In the genomic region with DNA sequence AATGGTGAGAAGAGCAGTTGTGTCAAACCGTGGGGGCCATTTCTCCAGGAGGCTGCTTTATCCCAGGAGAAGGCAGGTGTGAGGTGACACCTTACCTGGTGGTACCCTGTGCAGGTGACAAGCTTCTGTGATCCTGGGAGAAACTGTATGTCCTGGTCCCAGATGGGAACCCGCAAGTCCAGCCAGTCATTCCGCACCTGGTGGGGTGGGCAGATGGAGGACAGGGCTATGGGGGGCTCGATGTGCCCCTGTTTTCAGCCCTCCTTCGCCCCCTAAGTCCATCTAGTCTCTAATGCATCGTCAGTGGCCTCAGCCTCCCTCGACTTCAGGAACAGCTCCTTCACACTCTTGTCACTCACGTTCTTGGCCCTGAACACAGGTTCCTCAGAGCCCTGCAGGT, we compare ENCODE assay signal across 19 cellular contexts. TPM values are rescaled to one million over a fixed set of nuclear protein-coding genes. Genes with fewer than 3 reads are reported as not detected.
DNase-seq lines count a peak whose midpoint lies in the region; ATAC-seq, FAIRE-seq and TF ChIP-seq lines count a peak whose summit lies in the region.
"Had no signal": no experiment of that assay in that cellular context is flagged by ENCODE, and none has a peak within 500 bp of the region (broad histone marks: within the 10 kb centered on the region; RNA-seq: fewer than 3 reads in every experiment).

No MANE protein-coding gene starts in this region.

- no peak overlapping the region for H3K9ac ChIP-seq in HepG2 (ENCODE audit: insufficient read depth, low read depth, low read length)

- no peak for TF ChIP-seq RAD21 in HepG2 (CRISPR knock-in tag; IDR thresholded peaks at IDR 0.05)

- TF ChIP-seq CTCF in HepG2 (CRISPR knock-in tag; IDR thresholded peaks at IDR 0.05), result no peak
- TF ChIP-seq CTCF in right lobe of liver (IDR thresholded peaks at IDR 0.05), result no peak

- WGBS in HepG2 (ENCODE audit: low lambda C conversion rate), result 94% methylated on average over 5 of the region's 8 CpGs
- WGBS in right lobe of liver (ENCODE audit: insufficient coverage, low coverage, low lambda C conversion rate, missing lambda C conversion rate), result 33% methylated on average over 1 of the region's 8 CpGs

- H2AFZ ChIP-seq in HepG2 (ENCODE audit: low read length), result no peak overlapping the region

- no peaks in the 10 kb centered on the region for H4K20me1 ChIP-seq in HepG2 (ENCODE audit: insufficient read depth, low read length)

- TF ChIP-seq EP300 in HepG2 (IDR thresholded peaks at IDR 0.05; ENCODE audit: low read depth in 2 of 2, low read length in 2 of 2) (no peak), HepG2 (CRISPR knock-in tag; IDR thresholded peaks at IDR 0.05; ENCODE audit: borderline replicate concordance) (no peak)

- in situ Hi-C loops in HepG2 (cut with HindIII; ENCODE audit: extremely low pct_ligation_motif_present, low pct_unique_long_range_greater_than_20kb), result no loop called here

- no peak overlapping the region for H3K4me2 ChIP-seq in HepG2 (ENCODE audit: low read depth, low read length)

- intact Hi-C loops in HepG2 (cut with micrococcal nuclease; ENCODE audit: unreplicated experiment) (no loop called here), right lobe of liver (cut with DNase I) (no loop called here)
- intact Hi-C loops in naive thymus-derived CD4-positive, alpha-beta T cell (cut with micrococcal nuclease), result no loop called here

- H3K36me3 Mint-ChIP-seq in T-helper 17 cell (ENCODE audit: low read depth), result peaks cover 7% of the 10 kb centered on the region
- H3K36me3 Mint-ChIP-seq in naive thymus-derived CD4-positive, alpha-beta T cell, result peaks cover 10 to 23% (median 10%) of the 10 kb centered on the region in 5 donors

- H3K27ac Mint-ChIP-seq in T-helper 17 cell, result peak overlapping the region; percentile 63
- peak overlapping the region in 6 of 9 donors; percentile 28 to 64 (median 46) for H3K27ac Mint-ChIP-seq in naive thymus-derived CD4-positive, alpha-beta T cell

- peaks cover 43% of the 10 kb centered on the region for H3K79me2 ChIP-seq in HepG2 (ENCODE audit: insufficient read depth, low read length)

- no peaks in the 10 kb centered on the region for H3K27me3 Mint-ChIP-seq in T-helper 17 cell
- peaks cover 0 to 6% (median 0%) of the 10 kb centered on the region in 5 donors for H3K27me3 Mint-ChIP-seq in naive thymus-derived CD4-positive, alpha-beta T cell

- BruUV-seq in HepG2 (replicated peaks; lab: Mats Ljungman, UMichigan), result no TSS peak

- H3K27me3 ChIP-seq in HepG2 (ENCODE audit: control insufficient read depth in 1 of 2, insufficient read depth in 2 of 2, low read length in 2 of 2), result no peaks in the 10 kb centered on the region; a peak in 1 of 5 replicates
- no peaks in the 10 kb centered on the region for H3K27me3 ChIP-seq in right lobe of liver
- no peaks in the 10 kb centered on the region for H3K27me3 ChIP-seq in naive thymus-derived CD4-positive, alpha-beta T cell (ENCODE audit: control insufficient read depth in 2 of 2, insufficient read depth in 2 of 2, low read length in 2 of 2)
- H3K27me3 ChIP-seq: SJCRH30 had no signal

- peaks cover 19 to 37% of the 10 kb centered on the region in 2 experiments for H3K36me3 ChIP-seq in HepG2 (replicated peaks in 1 of 2; ENCODE audit: control insufficient read depth in 1 of 2, insufficient read depth in 2 of 2, low read length in 2 of 2)
- H3K36me3 ChIP-seq in right lobe of liver, result peaks cover 0 to 24% (median 7%) of the 10 kb centered on the region in 4 donors
- H3K36me3 ChIP-seq in naive thymus-derived CD4-positive, alpha-beta T cell (ENCODE audit: control insufficient read depth in 2 of 3, insufficient read depth in 3 of 3, low read length in 3 of 3), result peaks cover 0 to 48% (median 10%) of the 10 kb centered on the region in 3 experiments

- no peak for FAIRE-seq in HepG2 (lab: Jason Lieb, UNC)
- FAIRE-seq: D721Med, G401.6 had no signal

- CTCF ChIA-PET in HepG2 (lab: Yijun Ruan, JAX; ENCODE audit: low intra/inter-chr PET ratio, low total read pairs), result no interaction called here
- CTCF ChIA-PET in naive thymus-derived CD4-positive, alpha-beta T cell (lab: Charles Lee), result no interaction called here

- DNase-seq in HepG2 (ENCODE audit: low spot score) (no peak), right lobe of liver (no peak), T-helper 17 cell (no peak), NCI-H345 treated with DMSO at 0.1 percent for 48 hours (lab: John Stamatoyannopoulos, UW; ENCODE audit: unreplicated experiment) (no peak), Ammon's horn (ENCODE audit: low spot score) (no peak)
- DNase-seq in naive thymus-derived CD4-positive, alpha-beta T cell, result no peak
- DNase-seq: CD8-positive, alpha-beta T cell; DMS79 treated with DMSO at 0.1 percent for 48 hours; HCEC 1CT; KBM-7; NCI-H1417; NCI-H187 treated with DMSO at 0.1 percent for 48 hours; NCI-H345; PC-3; SJCRH30 had no signal

- H3K4me3 ChIP-seq in HepG2 (replicated peaks in 1 of 3; ENCODE audit: insufficient read depth in 1 of 3, low read depth in 2 of 3, low read length in 3 of 3) (no peak overlapping the region), right lobe of liver (no peak overlapping the region)
- H3K4me3 ChIP-seq in naive thymus-derived CD4-positive, alpha-beta T cell (ENCODE audit: low read length), result no peak overlapping the region
- H3K4me3 ChIP-seq: SJCRH30 had no signal

- H3K9me3 ChIP-seq in HepG2 (ENCODE audit: low read length), result no peaks in the 10 kb centered on the region
- H3K9me3 ChIP-seq in right lobe of liver, result no peaks in the 10 kb centered on the region
- H3K9me3 ChIP-seq in T-helper 17 cell (ENCODE audit: control insufficient read depth, low read length, poor library complexity, severe bottlenecking), result no peaks in the 10 kb centered on the region
- no peaks in the 10 kb centered on the region for H3K9me3 ChIP-seq in naive thymus-derived CD4-positive, alpha-beta T cell (ENCODE audit: control insufficient read depth in 2 of 3, low read length in 3 of 3)
- H3K9me3 ChIP-seq: SJCRH30 had no signal

- H3K4me3 Mint-ChIP-seq in T-helper 17 cell, result no peak overlapping the region
- H3K4me3 Mint-ChIP-seq in naive thymus-derived CD4-positive, alpha-beta T cell, result peak overlapping the region in 1 of 10 donors; percentile 19
- H3K4me3 Mint-ChIP-seq: CD8-positive, alpha-beta T cell had no signal

- H3K9me3 Mint-ChIP-seq in naive thymus-derived CD4-positive, alpha-beta T cell, result no peaks in the 10 kb centered on the region
- H3K9me3 Mint-ChIP-seq: CD8-positive, alpha-beta T cell had no signal

- ATAC-seq in HepG2 (no peak), right lobe of liver (no peak), T-helper 17 cell (no peak), HG02571 (IDR thresholded peaks at IDR 0.05; ENCODE audit: unreplicated experiment) (no peak), HG03196 (IDR thresholded peaks at IDR 0.05; ENCODE audit: unreplicated experiment) (no peak)
- no peak for ATAC-seq in naive thymus-derived CD4-positive, alpha-beta T cell
- ATAC-seq: CD8-positive, alpha-beta T cell; PC-3 had no signal

- peaks cover 42% of the 10 kb centered on the region for H3K4me1 Mint-ChIP-seq in T-helper 17 cell
- H3K4me1 Mint-ChIP-seq in naive thymus-derived CD4-positive, alpha-beta T cell, result peaks cover 23 to 55% (median 49%) of the 10 kb centered on the region in 7 donors

- TF ChIP-seq POLR2A in HepG2 (IDR thresholded peaks at IDR 0.05; ENCODE audit: insufficient read depth in 1 of 2, low read depth in 2 of 2, low read length in 2 of 2), result no peak
- no peak for TF ChIP-seq POLR2A in right lobe of liver (IDR thresholded peaks at IDR 0.05)

- no peak overlapping the region for H3K27ac ChIP-seq in HepG2 (ENCODE audit: extremely low read length, insufficient read depth, low read length)
- no peak overlapping the region for H3K27ac ChIP-seq in right lobe of liver
- H3K27ac ChIP-seq in naive thymus-derived CD4-positive, alpha-beta T cell (ENCODE audit: low read depth, low read length), result no peak overlapping the region
- H3K27ac ChIP-seq: SJCRH30 had no signal

- H3K4me1 ChIP-seq in HepG2 (ENCODE audit: insufficient read depth, low read length) (peaks cover 33% of the 10 kb centered on the region), right lobe of liver (peaks cover 0 to 28% (median 7%) of the 10 kb centered on the region in 4 donors)
- H3K4me1 ChIP-seq in naive thymus-derived CD4-positive, alpha-beta T cell (ENCODE audit: control insufficient read depth in 2 of 2, insufficient read depth in 2 of 2, low read length in 2 of 2), result peaks cover 14 to 28% of the 10 kb centered on the region in 2 donors
- H3K4me1 ChIP-seq: SJCRH30 had no signal

- POLR2A ChIA-PET in HepG2 (lab: Yijun Ruan, JAX), result no interaction called here
- POLR2A ChIA-PET in naive thymus-derived CD4-positive, alpha-beta T cell (lab: Charles Lee), result interaction anchor here (0.8 to 7.5 kb wide), 2 partner anchors 18 to 38 kb away, joined by 3 to 122 read pairs; no protein-coding TSS in a partner anchor

RNA-seq across cellular contexts. Expression of a gene that starts 2.7 kb away (rescaled TPM):
- not detected in 2 replicates for total RNA-seq in HepG2 (2016; rRNA removed; fragmentation: Illumina TruSeq; extraction: Trizol)
- not detected in 2 replicates for total RNA-seq in HepG2 (2016; cell fraction: cytosol; rRNA removed; fragmentation: Illumina TruSeq; extraction: Trizol; ENCODE audit: low read depth)
- not detected in 2 replicates for total RNA-seq in HepG2 (2016; cell fraction: insoluble cytoplasmic fraction; rRNA removed; fragmentation: Illumina TruSeq; extraction: Trizol)
- not detected in 2 replicates for total RNA-seq in HepG2 (2016; cell fraction: membrane; rRNA removed; fragmentation: Illumina TruSeq; extraction: Trizol)
- not detected in 2 replicates for total RNA-seq in HepG2 (2016; cell fraction: nucleus; rRNA removed; fragmentation: Illumina TruSeq; extraction: Trizol)
- not detected in 2 replicates for polyA plus RNA-seq in HepG2 (2011; rRNA removed)
- not detected in 2 replicates for polyA plus RNA-seq in HepG2 (2011; cell fraction: cytosol; rRNA removed)
- polyA plus RNA-seq in HepG2 (2011; cell fraction: nucleus; rRNA removed), result not detected in 2 replicates
- 0.55 TPM in 1 of 2 replicates, not detected in the other for polyA plus RNA-seq in HepG2 (2012)
- polyA plus RNA-seq in HepG2 (2016; cell fraction: cytosol; fragmentation: Illumina TruSeq; extraction: Trizol; ENCODE audit: low read depth), result not detected in 2 replicates
- not detected in 2 replicates for polyA plus RNA-seq in HepG2 (2016; cell fraction: insoluble cytoplasmic fraction; fragmentation: Illumina TruSeq; extraction: Trizol; ENCODE audit: low read depth)
- not detected in 2 replicates for polyA plus RNA-seq in HepG2 (2016; cell fraction: membrane; fragmentation: Illumina TruSeq; extraction: Trizol; ENCODE audit: low read depth)
- polyA plus RNA-seq in HepG2 (2016; cell fraction: nucleus; fragmentation: Illumina TruSeq; extraction: Trizol; ENCODE audit: insufficient read depth, low read depth), result not detected in 2 replicates
- not detected in 2 replicates for polyA minus RNA-seq in HepG2 (2011; rRNA and poly(A)+ RNA removed; ENCODE audit: low replicate concordance)
- polyA minus RNA-seq in HepG2 (2011; cell fraction: cytosol; rRNA and poly(A)+ RNA removed), result not detected in 2 replicates
- polyA minus RNA-seq in HepG2 (2011; cell fraction: nucleus; rRNA and poly(A)+ RNA removed), result not detected in 2 replicates
- not detected for total RNA-seq in right lobe of liver
- not detected for total RNA-seq in T-helper 17 cell
- total RNA-seq in naive thymus-derived CD4-positive, alpha-beta T cell, result under 1 TPM in 1 of 5 experiments, not detected in 4; 0.89 TPM
- 1 to 10 TPM; 1.6 to 2.1 TPM for polyA plus RNA-seq in naive thymus-derived CD4-positive, alpha-beta T cell
- total RNA-seq: CD8-positive, alpha-beta T cell; PC-3; SJCRH30 had no signal

RNA-seq across cellular contexts. Expression of a gene that starts 3.5 kb away (rescaled TPM):
- 26.9 and 29.2 TPM in 2 replicates for total RNA-seq in HepG2 (2016; rRNA removed; fragmentation: Illumina TruSeq; extraction: Trizol)
- 11.5 and 13.1 TPM in 2 replicates for total RNA-seq in HepG2 (2016; cell fraction: cytosol; rRNA removed; fragmentation: Illumina TruSeq; extraction: Trizol; ENCODE audit: low read depth)
- total RNA-seq in HepG2 (2016; cell fraction: insoluble cytoplasmic fraction; rRNA removed; fragmentation: Illumina TruSeq; extraction: Trizol), result 28.7 and 31.4 TPM in 2 replicates
- total RNA-seq in HepG2 (2016; cell fraction: membrane; rRNA removed; fragmentation: Illumina TruSeq; extraction: Trizol), result 21.4 and 25.5 TPM in 2 replicates
- total RNA-seq in HepG2 (2016; cell fraction: nucleus; rRNA removed; fragmentation: Illumina TruSeq; extraction: Trizol), result 19.8 and 21.0 TPM in 2 replicates
- polyA plus RNA-seq in HepG2 (2011; rRNA removed), result 30.0 and 36.6 TPM in 2 replicates
- polyA plus RNA-seq in HepG2 (2011; cell fraction: cytosol; rRNA removed), result 40.4 and 44.3 TPM in 2 replicates
- polyA plus RNA-seq in HepG2 (2011; cell fraction: nucleus; rRNA removed), result 58.1 and 64.7 TPM in 2 replicates
- polyA plus RNA-seq in HepG2 (2012), result 34.4 and 38.4 TPM in 2 replicates
- polyA plus RNA-seq in HepG2 (2016; cell fraction: cytosol; fragmentation: Illumina TruSeq; extraction: Trizol; ENCODE audit: low read depth), result 16.7 and 21.3 TPM in 2 replicates
- 46.7 and 47.9 TPM in 2 replicates for polyA plus RNA-seq in HepG2 (2016; cell fraction: insoluble cytoplasmic fraction; fragmentation: Illumina TruSeq; extraction: Trizol; ENCODE audit: low read depth)
- 24.0 and 30.0 TPM in 2 replicates for polyA plus RNA-seq in HepG2 (2016; cell fraction: membrane; fragmentation: Illumina TruSeq; extraction: Trizol; ENCODE audit: low read depth)
- polyA plus RNA-seq in HepG2 (2016; cell fraction: nucleus; fragmentation: Illumina TruSeq; extraction: Trizol; ENCODE audit: insufficient read depth, low read depth), result 28.2 and 33.5 TPM in 2 replicates
- 75.1 and 110 TPM in 2 replicates for polyA minus RNA-seq in HepG2 (2011; rRNA and poly(A)+ RNA removed; ENCODE audit: low replicate concordance)
- 15.7 and 21.4 TPM in 2 replicates for polyA minus RNA-seq in HepG2 (2011; cell fraction: cytosol; rRNA and poly(A)+ RNA removed)
- 39.8 and 49.6 TPM in 2 replicates for polyA minus RNA-seq in HepG2 (2011; cell fraction: nucleus; rRNA and poly(A)+ RNA removed)
- total RNA-seq in right lobe of liver, result 10 to 100 TPM; 22.1 to 27.8 (median 24.6) TPM
- 100 to 1,000 TPM; 103 to 119 TPM for total RNA-seq in T-helper 17 cell
- total RNA-seq in naive thymus-derived CD4-positive, alpha-beta T cell, result 100 to 1,000 TPM in 2 of 5 experiments, 10 to 100 TPM in 3; 47.0 to 152 (median 57.3) TPM
- 10 to 100 TPM; 23.8 to 32.8 TPM for polyA plus RNA-seq in naive thymus-derived CD4-positive, alpha-beta T cell

RNA-seq across cellular contexts. Expression of a gene that starts 4.1 kb away (rescaled TPM):
- 68.4 and 83.3 TPM in 2 replicates for total RNA-seq in HepG2 (2016; rRNA removed; fragmentation: Illumina TruSeq; extraction: Trizol)
- total RNA-seq in HepG2 (2016; cell fraction: cytosol; rRNA removed; fragmentation: Illumina TruSeq; extraction: Trizol; ENCODE audit: low read depth), result 73.1 and 74.3 TPM in 2 replicates
- total RNA-seq in HepG2 (2016; cell fraction: insoluble cytoplasmic fraction; rRNA removed; fragmentation: Illumina TruSeq; extraction: Trizol), result 64.4 and 81.2 TPM in 2 replicates
- total RNA-seq in HepG2 (2016; cell fraction: membrane; rRNA removed; fragmentation: Illumina TruSeq; extraction: Trizol), result 35.8 and 38.0 TPM in 2 replicates
- 65.9 and 69.3 TPM in 2 replicates for total RNA-seq in HepG2 (2016; cell fraction: nucleus; rRNA removed; fragmentation: Illumina TruSeq; extraction: Trizol)
- polyA plus RNA-seq in HepG2 (2011; rRNA removed), result 77.0 and 84.6 TPM in 2 replicates
- 65.2 and 92.4 TPM in 2 replicates for polyA plus RNA-seq in HepG2 (2011; cell fraction: cytosol; rRNA removed)
- 200 and 217 TPM in 2 replicates for polyA plus RNA-seq in HepG2 (2011; cell fraction: nucleus; rRNA removed)
- polyA plus RNA-seq in HepG2 (2012), result 46.6 and 65.2 TPM in 2 replicates
- polyA plus RNA-seq in HepG2 (2016; cell fraction: cytosol; fragmentation: Illumina TruSeq; extraction: Trizol; ENCODE audit: low read depth), result 14.6 and 16.3 TPM in 2 replicates
- 58.9 and 67.1 TPM in 2 replicates for polyA plus RNA-seq in HepG2 (2016; cell fraction: insoluble cytoplasmic fraction; fragmentation: Illumina TruSeq; extraction: Trizol; ENCODE audit: low read depth)
- 19.3 and 20.8 TPM in 2 replicates for polyA plus RNA-seq in HepG2 (2016; cell fraction: membrane; fragmentation: Illumina TruSeq; extraction: Trizol; ENCODE audit: low read depth)
- 134 and 146 TPM in 2 replicates for polyA plus RNA-seq in HepG2 (2016; cell fraction: nucleus; fragmentation: Illumina TruSeq; extraction: Trizol; ENCODE audit: insufficient read depth, low read depth)
- 110 and 251 TPM in 2 replicates for polyA minus RNA-seq in HepG2 (2011; rRNA and poly(A)+ RNA removed; ENCODE audit: low replicate concordance)
- polyA minus RNA-seq in HepG2 (2011; cell fraction: cytosol; rRNA and poly(A)+ RNA removed), result 31.0 and 38.8 TPM in 2 replicates
- polyA minus RNA-seq in HepG2 (2011; cell fraction: nucleus; rRNA and poly(A)+ RNA removed), result 217 and 271 TPM in 2 replicates
- total RNA-seq in right lobe of liver, result 10 to 100 TPM; 17.6 to 30.6 (median 24.3) TPM
- 100 to 1,000 TPM; 146 to 163 TPM for total RNA-seq in T-helper 17 cell
- 100 to 1,000 TPM in 4 of 5 experiments, 10 to 100 TPM in 1; 87.2 to 279 (median 102) TPM for total RNA-seq in naive thymus-derived CD4-positive, alpha-beta T cell
- polyA plus RNA-seq in naive thymus-derived CD4-positive, alpha-beta T cell, result 10 to 100 TPM; 55.0 to 56.9 TPM

RNA-seq across cellular contexts. Expression of a gene that starts 30.1 kb away (rescaled TPM):
- total RNA-seq in HepG2 (2016; rRNA removed; fragmentation: Illumina TruSeq; extraction: Trizol), result 26.2 and 30.9 TPM in 2 replicates
- total RNA-seq in HepG2 (2016; cell fraction: cytosol; rRNA removed; fragmentation: Illumina TruSeq; extraction: Trizol; ENCODE audit: low read depth), result 6.3 and 6.4 TPM in 2 replicates
- total RNA-seq in HepG2 (2016; cell fraction: insoluble cytoplasmic fraction; rRNA removed; fragmentation: Illumina TruSeq; extraction: Trizol), result 26.3 and 28.4 TPM in 2 replicates
- 7.6 and 10.4 TPM in 2 replicates for total RNA-seq in HepG2 (2016; cell fraction: membrane; rRNA removed; fragmentation: Illumina TruSeq; extraction: Trizol)
- 34.7 and 37.1 TPM in 2 replicates for total RNA-seq in HepG2 (2016; cell fraction: nucleus; rRNA removed; fragmentation: Illumina TruSeq; extraction: Trizol)
- polyA plus RNA-seq in HepG2 (2011; rRNA removed), result 30.4 and 39.7 TPM in 2 replicates
- 18.7 and 20.6 TPM in 2 replicates for polyA plus RNA-seq in HepG2 (2011; cell fraction: cytosol; rRNA removed)
- polyA plus RNA-seq in HepG2 (2011; cell fraction: nucleus; rRNA removed), result 353 and 401 TPM in 2 replicates
- 36.2 and 63.4 TPM in 2 replicates for polyA plus RNA-seq in HepG2 (2012)
- polyA plus RNA-seq in HepG2 (2016; cell fraction: cytosol; fragmentation: Illumina TruSeq; extraction: Trizol; ENCODE audit: low read depth), result 5.1 and 5.2 TPM in 2 replicates
- polyA plus RNA-seq in HepG2 (2016; cell fraction: insoluble cytoplasmic fraction; fragmentation: Illumina TruSeq; extraction: Trizol; ENCODE audit: low read depth), result 49.2 and 51.6 TPM in 2 replicates
- 10.3 and 10.6 TPM in 2 replicates for polyA plus RNA-seq in HepG2 (2016; cell fraction: membrane; fragmentation: Illumina TruSeq; extraction: Trizol; ENCODE audit: low read depth)
- polyA plus RNA-seq in HepG2 (2016; cell fraction: nucleus; fragmentation: Illumina TruSeq; extraction: Trizol; ENCODE audit: insufficient read depth, low read depth), result 134 and 143 TPM in 2 replicates
- polyA minus RNA-seq in HepG2 (2011; rRNA and poly(A)+ RNA removed; ENCODE audit: low replicate concordance), result 24.4 and 74.3 TPM in 2 replicates
- polyA minus RNA-seq in HepG2 (2011; cell fraction: cytosol; rRNA and poly(A)+ RNA removed), result 11.6 and 13.2 TPM in 2 replicates
- 56.4 and 77.8 TPM in 2 replicates for polyA minus RNA-seq in HepG2 (2011; cell fraction: nucleus; rRNA and poly(A)+ RNA removed)
- 10 to 100 TPM; 24.7 to 42.9 (median 32.3) TPM for total RNA-seq in right lobe of liver
- total RNA-seq in T-helper 17 cell, result 100 to 1,000 TPM; 271 to 305 TPM
- 100 to 1,000 TPM in 4 of 5 experiments, 10 to 100 TPM in 1; 92.1 to 421 (median 195) TPM for total RNA-seq in naive thymus-derived CD4-positive, alpha-beta T cell
- 100 to 1,000 TPM in 1 of 2 donors, 10 to 100 TPM in 1; 66.9 to 106 TPM for polyA plus RNA-seq in naive thymus-derived CD4-positive, alpha-beta T cell

RNA-seq across cellular contexts. Expression of a gene that starts 43.5 kb away (rescaled TPM):
- total RNA-seq in HepG2 (2016; rRNA removed; fragmentation: Illumina TruSeq; extraction: Trizol), result 18.0 and 24.9 TPM in 2 replicates
- total RNA-seq in HepG2 (2016; cell fraction: cytosol; rRNA removed; fragmentation: Illumina TruSeq; extraction: Trizol; ENCODE audit: low read depth), result 24.0 and 27.7 TPM in 2 replicates
- total RNA-seq in HepG2 (2016; cell fraction: insoluble cytoplasmic fraction; rRNA removed; fragmentation: Illumina TruSeq; extraction: Trizol), result 18.1 and 26.8 TPM in 2 replicates
- 21.4 and 22.7 TPM in 2 replicates for total RNA-seq in HepG2 (2016; cell fraction: membrane; rRNA removed; fragmentation: Illumina TruSeq; extraction: Trizol)
- 16.0 and 19.0 TPM in 2 replicates for total RNA-seq in HepG2 (2016; cell fraction: nucleus; rRNA removed; fragmentation: Illumina TruSeq; extraction: Trizol)
- polyA plus RNA-seq in HepG2 (2011; rRNA removed), result 19.5 TPM in 2 replicates
- polyA plus RNA-seq in HepG2 (2011; cell fraction: cytosol; rRNA removed), result 27.5 and 30.1 TPM in 2 replicates
- 11.2 and 13.7 TPM in 2 replicates for polyA plus RNA-seq in HepG2 (2011; cell fraction: nucleus; rRNA removed)
- polyA plus RNA-seq in HepG2 (2012), result 9.3 and 9.8 TPM in 2 replicates
- 18.7 and 24.3 TPM in 2 replicates for polyA plus RNA-seq in HepG2 (2016; cell fraction: cytosol; fragmentation: Illumina TruSeq; extraction: Trizol; ENCODE audit: low read depth)
- 13.4 and 16.9 TPM in 2 replicates for polyA plus RNA-seq in HepG2 (2016; cell fraction: insoluble cytoplasmic fraction; fragmentation: Illumina TruSeq; extraction: Trizol; ENCODE audit: low read depth)
- 16.6 and 17.8 TPM in 2 replicates for polyA plus RNA-seq in HepG2 (2016; cell fraction: membrane; fragmentation: Illumina TruSeq; extraction: Trizol; ENCODE audit: low read depth)
- polyA plus RNA-seq in HepG2 (2016; cell fraction: nucleus; fragmentation: Illumina TruSeq; extraction: Trizol; ENCODE audit: insufficient read depth, low read depth), result 22.4 and 26.0 TPM in 2 replicates
- 23.7 and 38.2 TPM in 2 replicates for polyA minus RNA-seq in HepG2 (2011; rRNA and poly(A)+ RNA removed; ENCODE audit: low replicate concordance)
- polyA minus RNA-seq in HepG2 (2011; cell fraction: cytosol; rRNA and poly(A)+ RNA removed), result 7.8 and 9.2 TPM in 2 replicates
- polyA minus RNA-seq in HepG2 (2011; cell fraction: nucleus; rRNA and poly(A)+ RNA removed), result 10.6 and 10.9 TPM in 2 replicates
- total RNA-seq in right lobe of liver, result 10 to 100 TPM in 2 of 6 experiments, 1 to 10 TPM in 4; 6.6 to 26.4 (median 8.2) TPM
- total RNA-seq in T-helper 17 cell, result 1 to 10 TPM; 5.7 to 7.3 TPM
- 10 to 100 TPM in 3 of 5 experiments, 1 to 10 TPM in 2; 6.3 to 24.5 (median 21.0) TPM for total RNA-seq in naive thymus-derived CD4-positive, alpha-beta T cell
- 10 to 100 TPM; 58.5 to 60.4 TPM for polyA plus RNA-seq in naive thymus-derived CD4-positive, alpha-beta T cell
